Comparison of ENCODE assay signal across 11 cellular contexts in the genomic region with DNA sequence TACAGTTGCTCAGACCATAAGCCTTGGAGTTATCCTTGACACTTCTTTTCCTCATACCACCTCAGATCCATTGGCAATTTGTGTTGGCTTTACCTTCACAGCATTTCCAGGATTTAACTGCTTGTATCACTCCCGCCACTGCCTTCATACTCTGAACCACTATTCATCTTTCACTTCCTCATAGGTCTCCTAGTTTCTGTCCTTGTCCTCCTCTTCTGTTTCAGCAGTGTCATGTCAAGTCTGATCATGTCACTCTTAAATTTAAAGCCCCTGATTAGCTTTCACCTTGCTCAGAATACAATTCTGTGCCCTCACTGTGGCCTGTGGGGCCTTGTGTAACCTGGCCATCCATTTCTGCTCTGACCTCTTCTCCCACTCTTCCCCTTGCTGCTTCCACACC. TPM values are rescaled to one million over a fixed set of nuclear protein-coding genes. Genes with fewer than 3 reads are reported as not detected.
DNase-seq lines count a peak whose midpoint lies in the region; ATAC-seq lines count a peak whose summit lies in the region.
"Had no signal": no experiment of that assay in that cellular context is flagged by ENCODE, and none has a peak within 500 bp of the region (broad histone marks: within the 10 kb centered on the region; RNA-seq: fewer than 3 reads in every experiment).

No MANE protein-coding gene starts in this region.

- H3K27me3 ChIP-seq in mesenchymal stem cell (ENCODE audit: control insufficient read depth in 1 of 2, insufficient read depth in 1 of 2, low read length in 2 of 2), result no peaks in the 10 kb centered on the region
- no peaks in the 10 kb centered on the region for H3K27me3 ChIP-seq in H7 (ENCODE audit: control insufficient read depth, insufficient read depth, low read length)
- H3K27me3 ChIP-seq: BLaER1 had no signal

- DNase-seq in MV-4-11 (lab: John Stamatoyannopoulos, UW) (peak; percentile 41), mesenchymal stem cell (no peak), H7 (no peak), activated gamma-delta T cell (lab: John Stamatoyannopoulos, UW) (no peak), left ventricle myocardium superior (no peak)
- DNase-seq: foreskin melanocyte, right cardiac atrium had no signal

- no peak overlapping the region for H4K8ac ChIP-seq in mesenchymal stem cell (ENCODE audit: low read length)

- ATAC-seq in GM18499 (IDR thresholded peaks at IDR 0.05; ENCODE audit: insufficient read depth, unreplicated experiment) (peak; percentile 94), GM19467 (IDR thresholded peaks at IDR 0.05; ENCODE audit: unreplicated experiment) (peak; percentile 71), HG02973 (IDR thresholded peaks at IDR 0.05; ENCODE audit: unreplicated experiment) (peak; percentile 91), left ventricle myocardium superior (no peak)
- ATAC-seq: right cardiac atrium had no signal

- no peak overlapping the region for H3K14ac ChIP-seq in mesenchymal stem cell (ENCODE audit: low read length in 2 of 2)

- intact Hi-C loops in left ventricle myocardium superior (cut with micrococcal nuclease), result no loop called here

- no peak overlapping the region for H2BK5ac ChIP-seq in mesenchymal stem cell (ENCODE audit: low read depth, low read length, poor library complexity, severe bottlenecking)

- WGBS in mesenchymal stem cell, result 95% methylated on average over 1 of the region's 1 CpG

- no peak overlapping the region for H2BK12ac ChIP-seq in mesenchymal stem cell (ENCODE audit: low read length in 2 of 2)

- no peaks in the 10 kb centered on the region for H3K79me1 ChIP-seq in mesenchymal stem cell (replicated peaks; ENCODE audit: low read length, poor library complexity, severe bottlenecking)

- no peaks in the 10 kb centered on the region for H3K9me3 ChIP-seq in mesenchymal stem cell (ENCODE audit: control insufficient read depth, low read length)
- H3K9me3 ChIP-seq: BLaER1 had no signal

- no peaks in the 10 kb centered on the region for H3K4me1 ChIP-seq in mesenchymal stem cell (ENCODE audit: control insufficient read depth, insufficient read depth, low read depth, low read length)
- H3K4me1 ChIP-seq: BLaER1 had no signal

- H3K36me3 ChIP-seq in mesenchymal stem cell (ENCODE audit: control insufficient read depth in 1 of 2, insufficient read depth in 2 of 2, low read depth in 1 of 2, low read length in 2 of 2) (peaks cover 0 to 15% of the 10 kb centered on the region in 2 experiments), H7 (replicated peaks; ENCODE audit: control insufficient read depth, insufficient read depth, low read length) (peaks cover 4% of the 10 kb centered on the region)

- no peak overlapping the region for H2BK15ac ChIP-seq in mesenchymal stem cell (ENCODE audit: low read depth, poor library complexity, severe bottlenecking)

- no peak overlapping the region for H3K27ac ChIP-seq in mesenchymal stem cell (ENCODE audit: low read length, poor library complexity, severe bottlenecking)
- H3K27ac ChIP-seq: BLaER1 had no signal

- H3K9ac ChIP-seq in mesenchymal stem cell (ENCODE audit: low read length), result no peak overlapping the region
- H3K9ac ChIP-seq: BLaER1 had no signal

- H3K18ac ChIP-seq in mesenchymal stem cell (ENCODE audit: low read depth in 1 of 2, low read length in 2 of 2), result no peak overlapping the region

- no peak overlapping the region for H4K91ac ChIP-seq in mesenchymal stem cell (ENCODE audit: low read length)

- no peak overlapping the region for H2AK5ac ChIP-seq in mesenchymal stem cell (ENCODE audit: low read length, severe bottlenecking)

- no peak overlapping the region for H3K23ac ChIP-seq in mesenchymal stem cell (ENCODE audit: low read length in 2 of 2)

- no peak overlapping the region for H3K4me2 ChIP-seq in mesenchymal stem cell (ENCODE audit: low read length, poor library complexity, severe bottlenecking)
- H3K4me2 ChIP-seq: BLaER1 had no signal

- no peak overlapping the region for H3K4ac ChIP-seq in mesenchymal stem cell (ENCODE audit: low read depth in 1 of 2, low read length in 2 of 2)

- H2BK120ac ChIP-seq in mesenchymal stem cell (ENCODE audit: low read depth, low read length), result no peak overlapping the region

- H3K4me3 ChIP-seq in mesenchymal stem cell (ENCODE audit: insufficient read depth in 1 of 2, low read depth in 1 of 2, low read length in 2 of 2), result no peak overlapping the region
- H3K4me3 ChIP-seq in H7 (ENCODE audit: insufficient read depth, low read depth, low read length), result no peak overlapping the region
- H3K4me3 ChIP-seq: BLaER1 had no signal

- no peak overlapping the region for H2AFZ ChIP-seq in mesenchymal stem cell (ENCODE audit: low read depth, low read length)

RNA-seq across cellular contexts. Expression of a gene that starts 34.7 kb away (rescaled TPM):
- polyA plus RNA-seq in mesenchymal stem cell (2013, experiment 1 of 2), result 3.3 TPM
- polyA plus RNA-seq in mesenchymal stem cell (2013, experiment 2 of 2), result 3.3 TPM
- total RNA-seq in H7 (2014; rRNA removed; shearing (Covaris generic)), result 4.2 and 5.8 TPM in 2 replicates
- 22.7 TPM for total RNA-seq in left ventricle myocardium superior
